ENCODE assay signal across 1 cellular context in the genomic region with DNA sequence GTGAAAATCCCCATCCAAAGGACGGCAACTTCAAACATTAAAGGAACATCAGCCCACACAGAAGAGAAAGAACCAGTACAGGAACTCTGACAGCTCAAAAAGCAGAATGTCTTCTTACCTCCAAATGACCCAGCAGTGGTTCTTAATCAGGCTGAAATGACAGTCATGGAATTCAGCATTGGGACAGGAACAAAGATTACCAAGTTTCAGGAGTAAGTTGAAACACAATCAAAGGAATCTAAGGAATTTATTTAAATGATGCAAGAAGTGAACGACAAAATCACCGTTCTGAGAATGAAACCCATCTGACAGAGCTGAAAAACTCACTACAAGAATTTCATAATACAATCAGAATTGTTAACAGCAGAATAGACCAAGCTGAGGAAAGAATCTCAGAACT.
TF ChIP-seq lines count a peak whose summit lies in the region.

No MANE protein-coding gene starts in this region.

TF ChIP-seq in H1, 55 proteins besides CTCF, POLR2A, EP300 and RAD21:
- TF ChIP-seq CEBPB (IDR thresholded peaks at IDR 0.05; ENCODE audit: low read depth, low read length): peak; percentile 58; the same call in 1 of the 2 replicates
- TF ChIP-seq TEAD4 (IDR thresholded peaks at IDR 0.05; ENCODE audit: low read depth, low read length): 0 out of 2 replicates have a peak, but pooled peaks have one; percentile 23
